Comparison of ENCODE assay signal across 10 cellular contexts in the genomic region with DNA sequence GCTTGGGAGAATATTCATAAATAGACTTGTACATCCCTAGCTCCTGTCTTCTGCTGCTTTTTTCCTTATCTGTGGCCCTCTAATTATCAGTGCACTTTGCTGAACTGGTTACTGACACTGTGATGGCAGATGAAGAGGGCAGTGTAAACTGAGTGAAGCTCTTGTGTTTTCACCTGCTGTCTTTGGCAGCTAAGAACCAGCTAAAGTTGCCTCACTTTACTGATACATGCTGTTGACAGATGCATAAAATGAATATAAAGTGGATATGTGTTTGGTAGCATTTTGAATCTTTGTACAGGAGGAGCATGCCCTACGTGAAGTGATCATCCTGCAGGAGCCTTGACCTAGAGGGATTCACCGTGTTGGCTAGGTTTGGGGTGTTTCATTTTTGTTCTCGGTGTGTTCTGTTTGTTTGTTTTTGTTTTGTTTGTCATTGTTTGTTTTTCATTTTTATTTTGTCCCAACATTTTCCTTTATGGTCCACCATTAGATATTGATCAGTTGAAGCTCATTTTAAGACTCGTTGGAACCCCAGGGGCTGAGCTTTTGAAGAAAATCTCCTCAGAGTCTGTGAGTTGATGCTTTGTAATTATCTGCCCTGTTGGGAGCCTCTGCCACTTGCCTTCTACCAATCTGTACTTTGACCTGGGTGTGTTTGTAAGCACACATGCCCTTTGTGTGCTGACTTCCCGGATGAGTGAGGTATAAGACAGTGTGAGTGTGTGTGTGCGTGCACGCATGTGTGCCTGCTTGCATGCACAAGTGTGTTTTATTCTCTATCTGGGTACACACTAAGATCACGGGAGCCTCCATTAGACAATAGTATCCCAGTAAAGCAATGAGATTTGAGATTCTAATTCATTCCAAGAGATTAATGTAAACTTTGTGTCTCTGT. TPM values are rescaled to one million over a fixed set of nuclear protein-coding genes. Genes with fewer than 3 reads are reported as not detected.
A peak's percentile ranks its signal among the peaks of the same experiment; 100 is the strongest.
DNase-seq lines count a peak whose midpoint lies in the region; ATAC-seq, FAIRE-seq and TF ChIP-seq lines count a peak whose summit lies in the region.
"Had no signal": no experiment of that assay in that cellular context is flagged by ENCODE, and none has a peak within 500 bp of the region (broad histone marks: within the 10 kb centered on the region; RNA-seq: fewer than 3 reads in every experiment).

No MANE protein-coding gene starts in this region.

- peak; percentile 11 for FAIRE-seq in H54 (lab: Jason Lieb, UNC)

- peak overlapping the region; percentile 6 for H3K9ac ChIP-seq in mucosa of stomach (ENCODE audit: low read length)

- intact Hi-C loops in CD4-positive, alpha-beta memory T cell (cut with micrococcal nuclease): loop anchor here (1.0 to 2.0 kb wide), 5 partner anchors 25 to 265 kb away; a partner anchor contains a TSS
- intact Hi-C loops in activated B cell treated with CpG ODN at 0.5 μM for 24 hours (cut with micrococcal nuclease): loop anchor here (1.0 to 10.0 kb wide), 6 partner anchors 28 to 573 kb away; a partner anchor contains a TSS

- H3K4me1 ChIP-seq in CD4-positive, alpha-beta memory T cell (ENCODE audit: insufficient read depth, low read length): peaks cover 36% of the 10 kb centered on the region
- H3K4me1 ChIP-seq in mucosa of stomach (ENCODE audit: control insufficient read depth, insufficient read depth, low read length): peaks cover 34% of the 10 kb centered on the region

- no peak overlapping the region for H3K4me3 ChIP-seq in CD4-positive, alpha-beta memory T cell (ENCODE audit: low read length in 2 of 2)
- H3K4me3 ChIP-seq in mucosa of stomach (ENCODE audit: low read length): no peak overlapping the region
- H3K4me3 ChIP-seq: vagina had no signal

- CTCF ChIA-PET in CD4-positive, alpha-beta memory T cell (lab: Charles Lee; ENCODE audit: partially characterized antibody): interaction anchor here (0.9 to 5.7 kb wide), 46 partner anchors 9 to 574 kb away, joined by 3 to 144 read pairs (median 6); a partner anchor contains a TSS
- CTCF ChIA-PET in activated B cell treated with CpG ODN at 0.5 μM for 24 hours (lab: Charles Lee): interaction anchor here (0.8 to 4.3 kb wide), 27 partner anchors 8 to 362 kb away, joined by 3 to 83 read pairs (median 4); a partner anchor contains a TSS

- H3K27me3 Mint-ChIP-seq in CD4-positive, alpha-beta memory T cell: no peaks in the 10 kb centered on the region
- H3K27me3 Mint-ChIP-seq in activated B cell treated with CpG ODN at 0.5 μM for 24 hours: no peaks in the 10 kb centered on the region

- H3K36me3 Mint-ChIP-seq in CD4-positive, alpha-beta memory T cell: peaks cover 6 to 41% of the 10 kb centered on the region in 2 donors
- peaks cover 30% of the 10 kb centered on the region for H3K36me3 Mint-ChIP-seq in activated B cell treated with CpG ODN at 0.5 μM for 24 hours (ENCODE audit: low read depth)

- POLR2A ChIA-PET in CD4-positive, alpha-beta memory T cell (lab: Charles Lee; ENCODE audit: partially characterized antibody): interaction anchor here (0.7 to 8.4 kb wide), 10 partner anchors 12 to 175 kb away, joined by 3 to 108 read pairs (median 6); a partner anchor contains a TSS
- POLR2A ChIA-PET in activated B cell treated with CpG ODN at 0.5 μM for 24 hours (lab: Charles Lee): interaction anchor here (0.6 to 3.9 kb wide), 4 partner anchors 8 to 384 kb away, joined by 3 to 31 read pairs (median 6); a partner anchor contains a TSS

- no peaks in the 10 kb centered on the region for H3K9me3 ChIP-seq in CD4-positive, alpha-beta memory T cell (ENCODE audit: control insufficient read depth in 1 of 2, low read length in 2 of 2)
- no peaks in the 10 kb centered on the region for H3K9me3 ChIP-seq in mucosa of stomach (ENCODE audit: control insufficient read depth, low read length)
- H3K9me3 ChIP-seq: vagina had no signal

- peak overlapping the region; percentile 28 to 93 (median 79) for H3K27ac Mint-ChIP-seq in CD4-positive, alpha-beta memory T cell
- peak overlapping the region; percentile 30 for H3K27ac Mint-ChIP-seq in activated B cell treated with CpG ODN at 0.5 μM for 24 hours

- no peak for TF ChIP-seq CTCF in activated B cell treated with CpG ODN at 0.5 μM for 24 hours (IDR thresholded peaks at IDR 0.05)

- H3K27ac ChIP-seq in CD4-positive, alpha-beta memory T cell (ENCODE audit: low read depth, low read length): peak overlapping the region; percentile 39

- no peak overlapping the region for H3K4me3 Mint-ChIP-seq in CD4-positive, alpha-beta memory T cell
- no peak overlapping the region for H3K4me3 Mint-ChIP-seq in activated B cell treated with CpG ODN at 0.5 μM for 24 hours

- ATAC-seq in activated B cell treated with CpG ODN at 0.5 μM for 24 hours (ENCODE audit: low read depth): peak; percentile 17
- no peak for ATAC-seq in HG03025 (IDR thresholded peaks at IDR 0.05; ENCODE audit: low FRiP score, unreplicated experiment)
- no peak for ATAC-seq in GM21786 (IDR thresholded peaks at IDR 0.05; ENCODE audit: unreplicated experiment)

- H3K4me1 Mint-ChIP-seq in CD4-positive, alpha-beta memory T cell: peaks cover 26 to 33% (median 33%) of the 10 kb centered on the region in 4 donors
- peaks cover 39% of the 10 kb centered on the region for H3K4me1 Mint-ChIP-seq in activated B cell treated with CpG ODN at 0.5 μM for 24 hours

- no peak for TF ChIP-seq POLR2A in H54 (IDR thresholded peaks at IDR 0.05; ENCODE audit: low read depth, low read length)

- H3K36me3 ChIP-seq in CD4-positive, alpha-beta memory T cell (ENCODE audit: insufficient read depth, low read length): peaks cover 6% of the 10 kb centered on the region
- no peaks in the 10 kb centered on the region for H3K36me3 ChIP-seq in mucosa of stomach (ENCODE audit: control insufficient read depth, insufficient read depth, low read length)

- no peak for DNase-seq in CD4-positive, alpha-beta memory T cell
- DNase-seq in H54 (ENCODE audit: insufficient read length, low spot score) (no peak), activated B cell treated with CpG ODN at 0.5 μM for 24 hours (no peak), NCI-H1092 (lab: John Stamatoyannopoulos, UW) (no peak), retina (no peak)

- H3K9me3 Mint-ChIP-seq in CD4-positive, alpha-beta memory T cell: no peaks in the 10 kb centered on the region
- H3K9me3 Mint-ChIP-seq in activated B cell treated with CpG ODN at 0.5 μM for 24 hours: no peaks in the 10 kb centered on the region

- H3K27me3 ChIP-seq in CD4-positive, alpha-beta memory T cell (ENCODE audit: insufficient read depth, low read length): no peaks in the 10 kb centered on the region
- H3K27me3 ChIP-seq in mucosa of stomach (ENCODE audit: control insufficient read depth, insufficient read depth, low read length): no peaks in the 10 kb centered on the region
- H3K27me3 ChIP-seq: vagina had no signal

RNA-seq across cellular contexts. Expression of a gene that starts 34.6 kb away (rescaled TPM):
- total RNA-seq in CD4-positive, alpha-beta memory T cell: 10 to 100 TPM; 29.6 to 30.4 TPM
- 10 to 100 TPM; 29.1 to 36.8 TPM for polyA plus RNA-seq in CD4-positive, alpha-beta memory T cell
- total RNA-seq in activated B cell treated with CpG ODN at 0.5 μM for 24 hours: 20.1 and 22.7 TPM in 2 replicates
- total RNA-seq: H4 had no signal
